In the genomic region with DNA sequence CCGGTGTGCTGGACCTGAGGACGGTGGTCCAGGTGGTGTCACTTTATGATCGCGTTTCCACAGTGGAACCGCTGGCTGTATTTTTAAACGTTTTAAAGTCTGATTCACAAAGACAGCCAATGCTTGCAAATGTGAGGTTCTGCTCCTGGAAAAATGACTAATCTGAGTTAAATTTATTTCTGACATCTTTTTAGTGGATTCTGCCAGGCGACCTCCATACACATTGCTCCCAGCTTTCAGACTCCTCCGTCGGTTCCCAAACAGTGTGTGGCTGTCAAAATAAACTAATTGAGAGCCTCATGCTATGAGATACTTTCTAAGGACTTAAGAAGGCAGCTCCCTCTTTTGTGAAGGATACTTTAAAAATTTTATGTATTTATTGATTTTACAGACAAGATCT, we compare ENCODE assay signal across 17 cellular contexts. TPM values are rescaled to one million over a fixed set of nuclear protein-coding genes. Genes with fewer than 3 reads are reported as not detected.
DNase-seq lines count a peak whose midpoint lies in the region; ATAC-seq and TF ChIP-seq lines count a peak whose summit lies in the region.
"Had no signal": no experiment of that assay in that cellular context is flagged by ENCODE, and none has a peak within 500 bp of the region (broad histone marks: within the 10 kb centered on the region; RNA-seq: fewer than 3 reads in every experiment).

No MANE protein-coding gene starts in this region.

- POLR2A ChIA-PET in AG04450 (lab: Yijun Ruan, JAX): interaction anchor here (0.6 to 2.9 kb wide), 2 partner anchors 9 to 12 kb away, joined by 3 to 10 read pairs; a partner anchor contains a TSS

- H4K20me1 ChIP-seq in neural progenitor cell (ENCODE audit: low read depth): no peaks in the 10 kb centered on the region

- peak overlapping the region; percentile 55 for H3K4me3 Mint-ChIP-seq in neural progenitor cell
- H3K4me3 Mint-ChIP-seq in activated CD4-positive, alpha-beta T cell treated with anti-CD3 and anti-CD28 coated beads, Interleukin-2, amount 10 ng/mL, durations not matched to agents 24 days and 14 days: no peak overlapping the region
- H3K4me3 Mint-ChIP-seq: activated CD4-positive, alpha-beta T cell treated with anti-CD3 and anti-CD28 coated beads, Interleukin-2, amount 10 ng/mL, durations not matched to agents 7 days and 5 days had no signal

- peaks cover 38% of the 10 kb centered on the region for H3F3A ChIP-seq in neural progenitor cell (ENCODE audit: low read depth)

- H3K4me3 ChIP-seq in AG04450 (ENCODE audit: low read depth, low read length) (peak overlapping the region; percentile 38), coronary artery (peak overlapping the region; percentile 5), neural progenitor cell (no peak overlapping the region), left ventricle myocardium inferior (no peak overlapping the region)
- H3K4me3 ChIP-seq: sigmoid colon, suprapubic skin had no signal

- no peak overlapping the region for H3K9ac ChIP-seq in neural progenitor cell

- H3K36me3 Mint-ChIP-seq in neural progenitor cell: no peaks in the 10 kb centered on the region
- H3K36me3 Mint-ChIP-seq in activated CD4-positive, alpha-beta T cell treated with anti-CD3 and anti-CD28 coated beads, Interleukin-2, amount 10 ng/mL, durations not matched to agents 24 days and 14 days (ENCODE audit: low read depth): no peaks in the 10 kb centered on the region

- H3K4me1 ChIP-seq in neural progenitor cell (peaks cover 37% of the 10 kb centered on the region), left ventricle myocardium inferior (peaks cover 67% of the 10 kb centered on the region)

- H3K9me3 Mint-ChIP-seq in neural progenitor cell: no peaks in the 10 kb centered on the region
- H3K9me3 Mint-ChIP-seq in activated CD4-positive, alpha-beta T cell treated with anti-CD3 and anti-CD28 coated beads, Interleukin-2, amount 10 ng/mL, durations not matched to agents 24 days and 14 days: no peaks in the 10 kb centered on the region
- H3K9me3 Mint-ChIP-seq: activated CD4-positive, alpha-beta T cell treated with anti-CD3 and anti-CD28 coated beads, Interleukin-2, amount 10 ng/mL, durations not matched to agents 7 days and 5 days had no signal

- H3K79me2 ChIP-seq in neural progenitor cell (ENCODE audit: low read depth): no peaks in the 10 kb centered on the region

- peak; percentile 44 for DNase-seq in AG04450 (ENCODE audit: low read depth, low spot score)
- peak; percentile 52 for DNase-seq in M059J (ENCODE audit: low read depth)
- no peak for DNase-seq in coronary artery (ENCODE audit: low spot score)
- DNase-seq in neural progenitor cell (ENCODE audit: low spot score): no peak
- no peak for DNase-seq in activated CD4-positive, alpha-beta T cell treated with anti-CD3 and anti-CD28 coated beads, Interleukin-2, amount 10 ng/mL, durations not matched to agents 24 days and 14 days
- no peak for DNase-seq in left ventricle myocardium inferior
- DNase-seq in T-helper 1 cell: no peak
- DNase-seq: activated CD4-positive, alpha-beta T cell treated with anti-CD3 and anti-CD28 coated beads, Interleukin-2, amount 10 ng/mL, durations not matched to agents 7 days and 5 days; aorta; NCI-H1436; NCI-H2171; NCI-H774; sigmoid colon; stimulated activated CD8-positive, alpha-beta memory T cell treated with anti-CD3 and anti-CD28 coated beads, Interleukin-4, amount 100 ng/mL, for 48 hours had no signal

- intact Hi-C loops in activated CD4-positive, alpha-beta T cell treated with anti-CD3 and anti-CD28 coated beads, Interleukin-2, amount 10 ng/mL, durations not matched to agents 24 days and 14 days (cut with micrococcal nuclease): no loop called here
- intact Hi-C loops in left ventricle myocardium inferior (cut with micrococcal nuclease): no loop called here

- no peaks in the 10 kb centered on the region for H3K27me3 ChIP-seq in AG04450 (ENCODE audit: control insufficient read depth, insufficient read depth, low read length)
- H3K27me3 ChIP-seq in neural progenitor cell: no peaks in the 10 kb centered on the region
- H3K27me3 ChIP-seq in left ventricle myocardium inferior (ENCODE audit: low read depth): no peaks in the 10 kb centered on the region
- H3K27me3 ChIP-seq: sigmoid colon, suprapubic skin had no signal

- no peak for TF ChIP-seq CTCF in AG04450 (IDR thresholded peaks at IDR 0.05; ENCODE audit: low read depth, low read length)
- TF ChIP-seq CTCF in coronary artery (IDR thresholded peaks at IDR 0.05): no peak
- TF ChIP-seq CTCF in neural progenitor cell (IDR thresholded peaks at IDR 0.05): no peak
- TF ChIP-seq CTCF in left ventricle myocardium inferior (IDR thresholded peaks at IDR 0.05; ENCODE audit: borderline replicate concordance): no peak

- H3K36me3 ChIP-seq in neural progenitor cell (no peaks in the 10 kb centered on the region), left ventricle myocardium inferior (no peaks in the 10 kb centered on the region)
- H3K36me3 ChIP-seq: sigmoid colon, suprapubic skin had no signal

- CTCF ChIA-PET in AG04450 (lab: Charles Lee): interaction anchor here (1.0 to 1.1 kb wide), 2 partner anchors 52 to 167 kb away, joined by 3 read pairs; no protein-coding TSS in a partner anchor

- H3K27ac ChIP-seq in AG04450 (ENCODE audit: low read depth, low read length) (peak overlapping the region; percentile 39), coronary artery (peak overlapping the region; percentile 30 to 38), neural progenitor cell (no peak overlapping the region), left ventricle myocardium inferior (replicated peaks) (no peak overlapping the region)
- H3K27ac ChIP-seq: sigmoid colon, suprapubic skin had no signal

- H3K9me3 ChIP-seq in AG04450 (ENCODE audit: control insufficient read depth, insufficient read depth, low read length) (no peaks in the 10 kb centered on the region), neural progenitor cell (ENCODE audit: low read depth) (no peaks in the 10 kb centered on the region), left ventricle myocardium inferior (replicated peaks) (no peaks in the 10 kb centered on the region)
- H3K9me3 ChIP-seq: sigmoid colon, suprapubic skin had no signal

- no peak for ATAC-seq in HG03135 (IDR thresholded peaks at IDR 0.05; ENCODE audit: unreplicated experiment)
- ATAC-seq: Panc1 had no signal

- peaks cover 5% of the 10 kb centered on the region for H3K27me3 Mint-ChIP-seq in neural progenitor cell (ENCODE audit: insufficient read depth, low read depth)
- no peaks in the 10 kb centered on the region for H3K27me3 Mint-ChIP-seq in activated CD4-positive, alpha-beta T cell treated with anti-CD3 and anti-CD28 coated beads, Interleukin-2, amount 10 ng/mL, durations not matched to agents 24 days and 14 days

- no peak overlapping the region for H3K27ac Mint-ChIP-seq in neural progenitor cell
- H3K27ac Mint-ChIP-seq in activated CD4-positive, alpha-beta T cell treated with anti-CD3 and anti-CD28 coated beads, Interleukin-2, amount 10 ng/mL, durations not matched to agents 24 days and 14 days: no peak overlapping the region
- H3K27ac Mint-ChIP-seq: activated CD4-positive, alpha-beta T cell treated with anti-CD3 and anti-CD28 coated beads, Interleukin-2, amount 10 ng/mL, durations not matched to agents 7 days and 5 days had no signal

- peaks cover 73% of the 10 kb centered on the region for H3K4me1 Mint-ChIP-seq in neural progenitor cell
- H3K4me1 Mint-ChIP-seq in activated CD4-positive, alpha-beta T cell treated with anti-CD3 and anti-CD28 coated beads, Interleukin-2, amount 10 ng/mL, durations not matched to agents 24 days and 14 days: no peaks in the 10 kb centered on the region
- H3K4me1 Mint-ChIP-seq: activated CD4-positive, alpha-beta T cell treated with anti-CD3 and anti-CD28 coated beads, Interleukin-2, amount 10 ng/mL, durations not matched to agents 7 days and 5 days had no signal

- no peak overlapping the region for H2AFZ ChIP-seq in neural progenitor cell (replicated peaks)

- no peak overlapping the region for H3K4me2 ChIP-seq in neural progenitor cell

RNA-seq across cellular contexts. Expression of a gene that starts 12.7 kb away (rescaled TPM):
- polyA plus RNA-seq in AG04450 (2011; rRNA removed): 30.8 and 50.7 TPM in 2 replicates
- 23.1 and 24.5 TPM in 2 replicates for polyA minus RNA-seq in AG04450 (2011; rRNA and poly(A)+ RNA removed)
- total RNA-seq in M059J (2014; rRNA removed; shearing (Covaris generic)): 18.9 and 38.9 TPM in 2 replicates
- total RNA-seq in neural progenitor cell (ENCODE audit: low replicate concordance) (13.2 and 60.0 TPM in 2 replicates), left ventricle myocardium inferior (10.9 TPM)
- 35.6 and 38.0 TPM in 2 replicates for total RNA-seq in activated CD4-positive, alpha-beta T cell treated with anti-CD3 and anti-CD28 coated beads, Interleukin-2, amount 10 ng/mL, durations not matched to agents 24 days and 14 days

Comparison
In these comparisons a context has a peak if more than half of its experiments do, and no peak if none do; other contexts are left out.
1. DNase-seq: peak in AG04450 (single experiment) and M059J (single experiment); none in coronary artery (single experiment), neural progenitor cell (single experiment), activated CD4-positive, alpha-beta T cell treated with anti-CD3 and anti-CD28 coated beads, Interleukin-2, amount 10 ng/mL, durations not matched to agents 24 days and 14 days (single experiment), left ventricle myocardium inferior (single experiment) and T-helper 1 cell (0 of 5).
2. H3K27ac ChIP-seq: peak in AG04450 (single experiment) and coronary artery (2 of 2); none in neural progenitor cell (single experiment) and left ventricle myocardium inferior (single experiment).
3. H3K4me3 ChIP-seq: peak in AG04450 (single experiment) and coronary artery (single experiment); none in neural progenitor cell (single experiment) and left ventricle myocardium inferior (single experiment).